In the genomic region with DNA sequence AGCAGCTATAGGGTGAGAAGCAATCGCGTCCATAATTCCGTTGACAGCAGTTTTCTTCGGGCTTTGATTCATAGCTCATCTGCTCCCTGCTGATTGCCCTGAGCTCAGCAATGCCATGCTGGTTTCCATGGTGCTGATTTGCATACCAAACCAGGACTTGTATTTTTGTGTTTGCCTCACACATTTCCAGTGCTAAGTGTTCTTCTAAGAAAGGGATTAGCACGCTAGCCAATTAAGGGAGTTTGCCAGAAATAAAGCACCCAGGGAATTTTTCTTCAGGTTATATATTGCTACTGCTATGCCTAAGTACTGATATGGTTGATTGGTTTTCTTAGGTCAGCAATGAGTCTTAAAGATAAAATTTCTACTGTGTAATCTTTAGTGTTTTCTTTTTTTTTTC, we compare ENCODE assay signal across 12 cellular contexts.
DNase-seq lines count a peak whose midpoint lies in the region; FAIRE-seq and TF ChIP-seq lines count a peak whose summit lies in the region.
"Had no signal": no experiment of that assay in that cellular context is flagged by ENCODE, and none has a peak within 500 bp of the region (broad histone marks: within the 10 kb centered on the region; RNA-seq: fewer than 3 reads in every experiment).

No MANE protein-coding gene starts in this region.

- no peak overlapping the region for H3K4ac ChIP-seq in mesenchymal stem cell (ENCODE audit: low read depth in 1 of 2, low read length in 2 of 2)

- H3K4me1 Mint-ChIP-seq in chondrocyte (ENCODE audit: low read depth): peaks cover 11% of the 10 kb centered on the region

- no peak overlapping the region for H2BK12ac ChIP-seq in mesenchymal stem cell (ENCODE audit: low read length in 2 of 2)

- no peak overlapping the region for H4K91ac ChIP-seq in mesenchymal stem cell (ENCODE audit: low read length)

- no peak overlapping the region for H2BK15ac ChIP-seq in mesenchymal stem cell (ENCODE audit: low read depth, poor library complexity, severe bottlenecking)

- H3K27me3 Mint-ChIP-seq in chondrocyte (ENCODE audit: low read depth): no peaks in the 10 kb centered on the region
- H3K27me3 Mint-ChIP-seq: activated CD4-positive, alpha-beta memory T cell treated with anti-CD3 and anti-CD28 coated beads, Interleukin-2, amount 10 ng/mL, durations not matched to agents 7 days and 5 days had no signal

- no peak overlapping the region for H3K23ac ChIP-seq in mesenchymal stem cell (ENCODE audit: low read length in 2 of 2)

- H3K4me3 Mint-ChIP-seq in chondrocyte (ENCODE audit: unreplicated experiment): no peak overlapping the region
- H3K4me3 Mint-ChIP-seq: activated CD4-positive, alpha-beta memory T cell treated with anti-CD3 and anti-CD28 coated beads, Interleukin-2, amount 10 ng/mL, durations not matched to agents 7 days and 5 days; activated naive CD8-positive, alpha-beta T cell; T-helper 1 cell treated with Interleukin-12 subunit alpha and Interleukin-12 subunit beta and Interleukin-4 antibody, amounts not matched to agents 30 μg/mL and 1 μg/mL, for 36 hours had no signal

- H2BK120ac ChIP-seq in mesenchymal stem cell (ENCODE audit: low read depth, low read length): no peak overlapping the region

- H3K14ac ChIP-seq in mesenchymal stem cell (ENCODE audit: low read length in 2 of 2): no peak overlapping the region

- H3K4me3 ChIP-seq in choroid plexus epithelial cell (ENCODE audit: low read depth, low read length) (no peak overlapping the region), mesenchymal stem cell (ENCODE audit: insufficient read depth in 1 of 2, low read depth in 1 of 2, low read length in 2 of 2) (no peak overlapping the region), ovary (no peak overlapping the region)
- H3K4me3 ChIP-seq: suprapubic skin had no signal

- H3K9me3 ChIP-seq in mesenchymal stem cell (ENCODE audit: control insufficient read depth, low read length) (peaks cover 3% of the 10 kb centered on the region), ovary (no peaks in the 10 kb centered on the region)
- H3K9me3 ChIP-seq: suprapubic skin had no signal

- no peaks in the 10 kb centered on the region for H3K27me3 ChIP-seq in mesenchymal stem cell (ENCODE audit: control insufficient read depth in 1 of 2, insufficient read depth in 1 of 2, low read length in 2 of 2)
- H3K27me3 ChIP-seq in ovary: no peaks in the 10 kb centered on the region
- H3K27me3 ChIP-seq: suprapubic skin had no signal

- H3K36me3 Mint-ChIP-seq in chondrocyte (ENCODE audit: low read depth): no peaks in the 10 kb centered on the region
- H3K36me3 Mint-ChIP-seq: activated naive CD8-positive, alpha-beta T cell had no signal

- TF ChIP-seq EP300 in ovary (IDR thresholded peaks at IDR 0.05): no peak

- no peak overlapping the region for H3K18ac ChIP-seq in mesenchymal stem cell (ENCODE audit: low read depth in 1 of 2, low read length in 2 of 2)

- no peak for TF ChIP-seq CTCF in choroid plexus epithelial cell (conservative IDR thresholded peaks at IDR 0.05; ENCODE audit: low read depth, low read length)
- no peak for TF ChIP-seq CTCF in ovary (IDR thresholded peaks at IDR 0.05)
- TF ChIP-seq CTCF in GM10266 (IDR thresholded peaks at IDR 0.05; ENCODE audit: control insufficient read depth, insufficient read depth, low read depth, missing control alignments): no peak
- no peak for TF ChIP-seq CTCF in chondrocyte (IDR thresholded peaks at IDR 0.05)

- TF ChIP-seq POLR2A in H54 (IDR thresholded peaks at IDR 0.05; ENCODE audit: low read depth, low read length): no peak
- no peak for TF ChIP-seq POLR2A in ovary (IDR thresholded peaks at IDR 0.05)

- no peak overlapping the region for H3K9ac ChIP-seq in mesenchymal stem cell (ENCODE audit: low read length)

- no peak overlapping the region for H3K27ac Mint-ChIP-seq in chondrocyte (ENCODE audit: unreplicated experiment)
- H3K27ac Mint-ChIP-seq: activated CD4-positive, alpha-beta memory T cell treated with anti-CD3 and anti-CD28 coated beads, Interleukin-2, amount 10 ng/mL, durations not matched to agents 7 days and 5 days; activated naive CD8-positive, alpha-beta T cell; T-helper 1 cell treated with Interleukin-12 subunit alpha and Interleukin-12 subunit beta and Interleukin-4 antibody, amounts not matched to agents 30 μg/mL and 1 μg/mL, for 36 hours had no signal

- no peak overlapping the region for H3K27ac ChIP-seq in mesenchymal stem cell (ENCODE audit: low read length, poor library complexity, severe bottlenecking)
- no peak overlapping the region for H3K27ac ChIP-seq in ovary
- H3K27ac ChIP-seq: suprapubic skin had no signal

- no peaks in the 10 kb centered on the region for H3K79me1 ChIP-seq in mesenchymal stem cell (replicated peaks; ENCODE audit: low read length, poor library complexity, severe bottlenecking)

- H3K36me3 ChIP-seq in mesenchymal stem cell (ENCODE audit: control insufficient read depth in 1 of 2, insufficient read depth in 2 of 2, low read depth in 1 of 2, low read length in 2 of 2) (no peaks in the 10 kb centered on the region), ovary (no peaks in the 10 kb centered on the region)
- H3K36me3 ChIP-seq: suprapubic skin had no signal

- DNase-seq in COR-L47 (lab: John Stamatoyannopoulos, UW): peak; percentile 16
- DNase-seq in NCI-H2227 (lab: John Stamatoyannopoulos, UW; ENCODE audit: unreplicated experiment): peak; percentile 45
- DNase-seq in choroid plexus epithelial cell (ENCODE audit: low read depth): peak; percentile 55
- no peak for DNase-seq in mesenchymal stem cell
- no peak for DNase-seq in H54 (ENCODE audit: insufficient read length, low spot score)
- no peak for DNase-seq in ovary
- no peak for DNase-seq in GM10266 (ENCODE audit: extremely low spot score)
- DNase-seq in chondrocyte (ENCODE audit: low spot score): no peak
- DNase-seq: activated CD4-positive, alpha-beta memory T cell treated with anti-CD3 and anti-CD28 coated beads, Interleukin-2, amount 10 ng/mL, durations not matched to agents 7 days and 5 days had no signal

- H4K8ac ChIP-seq in mesenchymal stem cell (ENCODE audit: low read length): no peak overlapping the region

- H2BK5ac ChIP-seq in mesenchymal stem cell (ENCODE audit: low read depth, low read length, poor library complexity, severe bottlenecking): no peak overlapping the region

- H3K4me1 ChIP-seq in mesenchymal stem cell (ENCODE audit: control insufficient read depth, insufficient read depth, low read depth, low read length): peaks cover 1% of the 10 kb centered on the region
- H3K4me1 ChIP-seq in ovary (ENCODE audit: insufficient read depth): no peaks in the 10 kb centered on the region

- no peak for FAIRE-seq in H54 (lab: Jason Lieb, UNC)

- no peak overlapping the region for H2AFZ ChIP-seq in mesenchymal stem cell (ENCODE audit: low read depth, low read length)

- peak overlapping the region; percentile 42 for H3K4me2 ChIP-seq in mesenchymal stem cell (ENCODE audit: low read length, poor library complexity, severe bottlenecking)

- 54% methylated on average over 5 of the region's 5 CpGs for WGBS in mesenchymal stem cell
- 53 to 67% (median 60%) methylated on average over 5 of the region's 5 CpGs for WGBS in ovary, 3 donors

- intact Hi-C loops in ovary (cut with DNase I): no loop called here

- peaks cover 2% of the 10 kb centered on the region for H3K9me3 Mint-ChIP-seq in chondrocyte (ENCODE audit: low read depth)
- H3K9me3 Mint-ChIP-seq: activated CD4-positive, alpha-beta memory T cell treated with anti-CD3 and anti-CD28 coated beads, Interleukin-2, amount 10 ng/mL, durations not matched to agents 7 days and 5 days; T-helper 1 cell treated with Interleukin-12 subunit alpha and Interleukin-12 subunit beta and Interleukin-4 antibody, amounts not matched to agents 30 μg/mL and 1 μg/mL, for 36 hours had no signal

- H2AK5ac ChIP-seq in mesenchymal stem cell (ENCODE audit: low read length, severe bottlenecking): no peak overlapping the region

Comparison
In these comparisons a context has a peak if more than half of its experiments do, and no peak if none do; other contexts are left out.
1. DNase-seq: peak in COR-L47 (single experiment), NCI-H2227 (single experiment) and choroid plexus epithelial cell (single experiment); none in mesenchymal stem cell (single experiment), H54 (single experiment), ovary (0 of 5), GM10266 (single experiment) and chondrocyte (single experiment).